1 cellular context compared by ENCODE assay signal in the genomic region with DNA sequence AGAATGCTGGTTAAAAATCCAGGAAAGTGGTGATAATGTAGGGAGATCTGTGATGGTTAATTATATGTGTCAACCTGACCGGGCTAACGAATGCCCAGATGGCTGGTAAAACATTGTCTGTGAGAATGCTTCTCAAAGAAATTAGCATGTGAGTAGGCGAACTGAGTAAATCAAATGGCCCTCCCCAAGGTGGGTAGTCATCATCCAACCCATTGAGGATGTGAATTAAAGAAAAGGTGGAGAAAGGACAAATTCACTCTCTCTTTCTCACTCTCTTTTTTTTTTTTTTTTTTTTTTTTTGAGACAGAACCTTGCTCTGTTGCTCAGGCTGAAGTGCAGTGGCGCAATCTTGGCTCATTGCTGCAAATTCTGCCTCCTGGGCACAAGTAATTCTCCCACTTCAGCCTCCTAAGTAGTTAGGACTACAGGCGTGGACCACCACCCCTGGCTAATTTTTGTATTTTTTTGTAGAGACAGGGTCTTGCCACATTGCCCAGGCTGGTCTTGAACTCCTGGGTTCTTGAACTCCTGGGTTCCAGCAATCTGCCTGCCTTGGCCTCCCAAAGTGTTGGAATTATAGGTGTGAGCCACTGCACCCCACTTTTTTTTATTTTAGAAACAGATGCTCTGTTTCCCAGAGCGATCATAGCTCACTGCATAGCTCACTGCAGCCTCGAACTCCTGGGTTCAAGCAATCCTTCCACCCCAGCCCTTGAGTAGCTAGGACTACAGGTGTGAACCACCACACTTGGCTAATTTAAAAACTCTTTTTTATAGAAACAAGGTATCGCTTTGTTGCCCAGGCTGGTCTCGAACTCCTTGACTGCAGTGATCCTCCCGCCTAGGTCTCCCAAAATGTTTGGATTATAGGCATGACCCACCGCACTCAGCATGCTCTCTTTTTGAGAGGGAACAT.
TF ChIP-seq lines count a peak whose summit lies in the region.

No MANE protein-coding gene starts in this region.

TF ChIP-seq in GM12878, 131 proteins besides CTCF, POLR2A, EP300 and RAD21:
- TF ChIP-seq, protein P1, sequence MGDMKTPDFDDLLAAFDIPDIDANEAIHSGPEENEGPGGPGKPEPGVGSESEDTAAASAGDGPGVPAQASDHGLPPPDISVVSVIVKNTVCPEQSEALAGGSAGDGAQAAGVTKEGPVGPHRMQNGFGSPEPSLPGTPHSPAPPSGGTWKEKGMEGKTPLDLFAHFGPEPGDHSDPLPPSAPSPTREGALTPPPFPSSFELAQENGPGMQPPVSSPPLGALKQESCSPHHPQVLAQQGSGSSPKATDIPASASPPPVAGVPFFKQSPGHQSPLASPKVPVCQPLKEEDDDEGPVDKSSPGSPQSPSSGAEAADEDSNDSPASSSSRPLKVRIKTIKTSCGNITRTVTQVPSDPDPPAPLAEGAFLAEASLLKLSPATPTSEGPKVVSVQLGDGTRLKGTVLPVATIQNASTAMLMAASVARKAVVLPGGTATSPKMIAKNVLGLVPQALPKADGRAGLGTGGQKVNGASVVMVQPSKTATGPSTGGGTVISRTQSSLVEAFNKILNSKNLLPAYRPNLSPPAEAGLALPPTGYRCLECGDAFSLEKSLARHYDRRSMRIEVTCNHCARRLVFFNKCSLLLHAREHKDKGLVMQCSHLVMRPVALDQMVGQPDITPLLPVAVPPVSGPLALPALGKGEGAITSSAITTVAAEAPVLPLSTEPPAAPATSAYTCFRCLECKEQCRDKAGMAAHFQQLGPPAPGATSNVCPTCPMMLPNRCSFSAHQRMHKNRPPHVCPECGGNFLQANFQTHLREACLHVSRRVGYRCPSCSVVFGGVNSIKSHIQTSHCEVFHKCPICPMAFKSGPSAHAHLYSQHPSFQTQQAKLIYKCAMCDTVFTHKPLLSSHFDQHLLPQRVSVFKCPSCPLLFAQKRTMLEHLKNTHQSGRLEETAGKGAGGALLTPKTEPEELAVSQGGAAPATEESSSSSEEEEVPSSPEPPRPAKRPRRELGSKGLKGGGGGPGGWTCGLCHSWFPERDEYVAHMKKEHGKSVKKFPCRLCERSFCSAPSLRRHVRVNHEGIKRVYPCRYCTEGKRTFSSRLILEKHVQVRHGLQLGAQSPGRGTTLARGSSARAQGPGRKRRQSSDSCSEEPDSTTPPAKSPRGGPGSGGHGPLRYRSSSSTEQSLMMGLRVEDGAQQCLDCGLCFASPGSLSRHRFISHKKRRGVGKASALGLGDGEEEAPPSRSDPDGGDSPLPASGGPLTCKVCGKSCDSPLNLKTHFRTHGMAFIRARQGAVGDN (IDR thresholded peaks at IDR 0.05) = no peak
- no peak for TF ChIP-seq IKZF2 (IDR thresholded peaks at IDR 0.05)
- TF ChIP-seq, protein P2, sequence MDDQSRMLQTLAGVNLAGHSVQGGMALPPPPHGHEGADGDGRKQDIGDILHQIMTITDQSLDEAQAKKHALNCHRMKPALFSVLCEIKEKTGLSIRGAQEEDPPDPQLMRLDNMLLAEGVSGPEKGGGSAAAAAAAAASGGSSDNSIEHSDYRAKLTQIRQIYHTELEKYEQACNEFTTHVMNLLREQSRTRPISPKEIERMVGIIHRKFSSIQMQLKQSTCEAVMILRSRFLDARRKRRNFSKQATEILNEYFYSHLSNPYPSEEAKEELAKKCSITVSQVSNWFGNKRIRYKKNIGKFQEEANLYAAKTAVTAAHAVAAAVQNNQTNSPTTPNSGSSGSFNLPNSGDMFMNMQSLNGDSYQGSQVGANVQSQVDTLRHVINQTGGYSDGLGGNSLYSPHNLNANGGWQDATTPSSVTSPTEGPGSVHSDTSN (IDR thresholded peaks at IDR 0.05; ENCODE audit: insufficient replicate concordance, low read depth, low read length) = no peak
- TF ChIP-seq TAF1 (IDR thresholded peaks at IDR 0.05; ENCODE audit: borderline replicate concordance, low read depth, low read length) = no peak
- TF ChIP-seq PAX5 (IDR thresholded peaks at IDR 0.05; ENCODE audit: borderline replicate concordance, low read depth, low read length) = no peak
- TF ChIP-seq MTA2 (IDR thresholded peaks at IDR 0.05; ENCODE audit: low read depth) = no peak
- no peak for TF ChIP-seq RAD51 (IDR thresholded peaks at IDR 0.05)
